Comparison of ENCODE assay signal across 12 cellular contexts in genomic region chr10:97475936-97476594, GRCh38. TPM values are rescaled to one million over a fixed set of nuclear protein-coding genes. Genes with fewer than 3 reads are reported as not detected.
A peak's percentile ranks its signal among the peaks of the same experiment; 100 is the strongest.
DNase-seq lines count a peak whose midpoint lies in the region; ATAC-seq and TF ChIP-seq lines count a peak whose summit lies in the region.
"Had no signal": no experiment of that assay in that cellular context is flagged by ENCODE, and none has a peak within 500 bp of the region (broad histone marks: within the 10 kb centered on the region; RNA-seq: fewer than 3 reads in every experiment).

No MANE protein-coding gene starts in this region.

- peaks cover 19% of the 10 kb centered on the region for H3K4me1 Mint-ChIP-seq in MCF 10A (ENCODE audit: insufficient read depth, unreplicated experiment)
- peaks cover 7% of the 10 kb centered on the region for H3K4me1 Mint-ChIP-seq in brain
- H3K4me1 Mint-ChIP-seq: nephron had no signal

- POLR2A ChIA-PET in MCF 10A (lab: Yijun Ruan, JAX): interaction anchor here (0.7 to 2.4 kb wide), 11 partner anchors 8 to 121 kb away, joined by 3 to 14 read pairs (median 6); partner anchors contain the start of gene UBTD1

- peak overlapping the region; percentile 46 for H3K27ac Mint-ChIP-seq in MCF 10A (ENCODE audit: low read depth, unreplicated experiment)
- peak overlapping the region in 3 of 5 experiments; percentile 24 to 78 (median 47) for H3K27ac Mint-ChIP-seq in brain
- H3K27ac Mint-ChIP-seq: nephron had no signal

- peaks cover 89% of the 10 kb centered on the region for H3K36me3 Mint-ChIP-seq in MCF 10A (ENCODE audit: insufficient read depth, unreplicated experiment)
- peaks cover 76% of the 10 kb centered on the region for H3K36me3 Mint-ChIP-seq in brain

- no peak overlapping the region for H3K4me3 ChIP-seq in breast epithelium

- peak overlapping the region in 1 of 2 donors; percentile 35 for H3K27ac ChIP-seq in breast epithelium
- H3K27ac ChIP-seq: VCaP had no signal

- no peaks in the 10 kb centered on the region for H3K27me3 ChIP-seq in breast epithelium

- TF ChIP-seq POLR2A in breast epithelium (IDR thresholded peaks at IDR 0.05): no peak

- peaks cover 5% of the 10 kb centered on the region for H3K36me3 ChIP-seq in breast epithelium

- H3K4me3 Mint-ChIP-seq in MCF 10A (ENCODE audit: unreplicated experiment) (no peak overlapping the region), brain (no peak overlapping the region)
- H3K4me3 Mint-ChIP-seq: nephron had no signal

- ATAC-seq in HG03460 (IDR thresholded peaks at IDR 0.05; ENCODE audit: unreplicated experiment): no peak

- no TSS peak for BruUV-seq in MCF 10A (replicated peaks; lab: Mats Ljungman, UMichigan)

- H3K9me3 Mint-ChIP-seq in MCF 10A (ENCODE audit: unreplicated experiment): no peaks in the 10 kb centered on the region
- H3K9me3 Mint-ChIP-seq in brain: peaks cover 0 to 3% (median 0%) of the 10 kb centered on the region in 5 experiments
- H3K9me3 Mint-ChIP-seq: nephron had no signal

- DNase-seq in MCF 10A (ENCODE audit: unreplicated experiment): peak; percentile 57
- DNase-seq in breast epithelium (ENCODE audit: low spot score in 2 of 2): no peak
- DNase-seq in islet precursor cell: peak; percentile 5
- DNase-seq in ureter (ENCODE audit: low spot score): peak; percentile 8
- no peak for DNase-seq in stimulated activated CD4-positive, alpha-beta T cell treated with anti-CD3 and anti-CD28 coated beads, Interleukin-1b, Interleukin-23, amount 100 ng/mL, for 48 hours
- no peak for DNase-seq in pons (ENCODE audit: low spot score)
- DNase-seq: activated T-cell treated with anti-CD3 and anti-CD28 coated beads for 4 hours, small intestine had no signal

- no peaks in the 10 kb centered on the region for H3K9me3 ChIP-seq in breast epithelium

- H3K27me3 Mint-ChIP-seq in MCF 10A (ENCODE audit: insufficient read depth, unreplicated experiment) (no peaks in the 10 kb centered on the region), brain (no peaks in the 10 kb centered on the region)

- intact Hi-C loops in MCF 10A (cut with micrococcal nuclease): no loop called here
- intact Hi-C loops in breast epithelium (cut with DNase I; ENCODE audit: low total_unique reads): loop anchor here (10.0 kb wide), 1 partner anchor 1149 kb away; no protein-coding TSS in a partner anchor

- H3K4me1 ChIP-seq in breast epithelium: no peaks in the 10 kb centered on the region

- CTCF ChIA-PET in MCF 10A (lab: Yijun Ruan, JAX): interaction anchor here (0.6 to 5.7 kb wide), 9 partner anchors 11 to 143 kb away, joined by 3 to 43 read pairs (median 4); partner anchors contain the start of gene ANKRD2

- TF ChIP-seq CTCF in MCF 10A (IDR thresholded peaks at IDR 0.05; ENCODE audit: unreplicated experiment): no peak
- no peak for TF ChIP-seq CTCF in breast epithelium (IDR thresholded peaks at IDR 0.05)
- TF ChIP-seq CTCF in brain (conservative IDR thresholded peaks at IDR 0.05): no peak

RNA-seq across cellular contexts. Expression of gene MMS19, which starts 22.2 kb away (rescaled TPM):
- total RNA-seq in MCF 10A (2022) (67.0 and 67.2 TPM in 2 replicates), breast epithelium (100 to 1,000 TPM in 1 of 3 donors, 10 to 100 TPM in 2; 73.0 to 109 (median 78.7) TPM), ureter (71.5 TPM)
- 43.3 TPM for polyA plus RNA-seq in brain (ENCODE audit: insufficient read depth, low read depth, low replicate concordance)

RNA-seq across cellular contexts. Expression of gene UBTD1, which starts 22.7 kb away (rescaled TPM):
- total RNA-seq in MCF 10A (2022): 7.2 and 7.8 TPM in 2 replicates
- 10 to 100 TPM in 2 of 3 donors, 1 to 10 TPM in 1; 9.9 to 14.7 (median 12.4) TPM for total RNA-seq in breast epithelium
- 9.8 TPM for polyA plus RNA-seq in brain (ENCODE audit: insufficient read depth, low read depth, low replicate concordance)
- total RNA-seq in ureter: 6.2 TPM

RNA-seq across cellular contexts. Expression of gene ZDHHC16, which starts 30.1 kb away (rescaled TPM):
- total RNA-seq in MCF 10A (2022) (44.9 and 48.0 TPM in 2 replicates), breast epithelium (10 to 100 TPM; 21.6 to 53.1 (median 44.6) TPM), ureter (34.0 TPM)
- polyA plus RNA-seq in brain (ENCODE audit: insufficient read depth, low read depth, low replicate concordance): 27.2 TPM

RNA-seq across cellular contexts. Expression of gene EXOSC1, which starts 30.3 kb away (rescaled TPM):
- total RNA-seq in MCF 10A (2022) (56.5 and 62.3 TPM in 2 replicates), breast epithelium (10 to 100 TPM; 27.7 to 37.9 (median 36.7) TPM), ureter (41.2 TPM)
- 27.5 TPM for polyA plus RNA-seq in brain (ENCODE audit: insufficient read depth, low read depth, low replicate concordance)

RNA-seq across cellular contexts. Expression of gene PGAM1, which starts 50.1 kb away (rescaled TPM):
- total RNA-seq in MCF 10A (2022) (235 and 248 TPM in 2 replicates), breast epithelium (100 to 1,000 TPM; 162 to 182 (median 171) TPM), ureter (190 TPM)
- polyA plus RNA-seq in brain (ENCODE audit: insufficient read depth, low read depth, low replicate concordance): 278 TPM

Comparison
In these comparisons a context has a peak if more than half of its experiments do, and no peak if none do; other contexts are left out.
1. DNase-seq: peak in MCF 10A (single experiment), islet precursor cell (single experiment) and ureter (single experiment); none in breast epithelium (0 of 2), stimulated activated CD4-positive, alpha-beta T cell treated with anti-CD3 and anti-CD28 coated beads, Interleukin-1b, Interleukin-23, amount 100 ng/mL, for 48 hours (single experiment) and pons (single experiment).